1 cellular context compared by ENCODE assay signal in genomic region chr2:2542966-2543555, GRCh38.
TF ChIP-seq lines count a peak whose summit lies in the region.

No MANE protein-coding gene starts in this region.

TF ChIP-seq in GM23338, 12 proteins besides CTCF, POLR2A, EP300 and RAD21 (continued from another document):
- TF ChIP-seq REST (IDR thresholded peaks at IDR 0.05; ENCODE audit: unreplicated experiment), result no peak
- no peak for TF ChIP-seq POLR2AphosphoS5 (IDR thresholded peaks at IDR 0.05; ENCODE audit: low read depth)
